Comparison of ENCODE assay signal across 19 cellular contexts in genomic region chr22:28547132-28547842, GRCh38.
DNase-seq lines count a peak whose midpoint lies in the region; ATAC-seq and TF ChIP-seq lines count a peak whose summit lies in the region.
"Had no signal": no experiment of that assay in that cellular context is flagged by ENCODE, and none has a peak within 500 bp of the region (broad histone marks: within the 10 kb centered on the region; RNA-seq: fewer than 3 reads in every experiment).

No MANE protein-coding gene starts in this region.

- no peak overlapping the region for H3K27ac ChIP-seq in left lung
- H3K27ac ChIP-seq: testis had no signal

- POLR2A ChIA-PET in AG04449 (lab: Yijun Ruan, JAX), result no interaction called here
- POLR2A ChIA-PET in GM10248 (lab: Yijun Ruan, JAX), result no interaction called here

- TF ChIP-seq RAD21 in Ishikawa (IDR thresholded peaks at IDR 0.05; ENCODE audit: low read depth), result no peak

- H3K4me3 Mint-ChIP-seq in activated T-cell treated with anti-CD3 and anti-CD28 coated beads, Interleukin-2, amount 50 U/mL, for 4 hours, result no peak overlapping the region
- H3K4me3 Mint-ChIP-seq: activated CD4-positive, alpha-beta T cell treated with anti-CD3 and anti-CD28 coated beads for 36 hours; activated naive CD8-positive, alpha-beta T cell; naive B cell had no signal

- TF ChIP-seq CTCF in AG04449 (IDR thresholded peaks at IDR 0.05; ENCODE audit: insufficient read depth, low read length, missing control alignments) (no peak), left lung (IDR thresholded peaks at IDR 0.05) (no peak), GM10248 (IDR thresholded peaks at IDR 0.05; ENCODE audit: control extremely low read depth, extremely low read depth, low read depth, missing control alignments) (no peak)

- H3K36me3 ChIP-seq in left lung, result no peaks in the 10 kb centered on the region

- CTCF ChIA-PET in AG04449 (lab: Yijun Ruan, JAX), result no interaction called here
- CTCF ChIA-PET in GM10248 (lab: Yijun Ruan, JAX), result no interaction called here

- no peaks in the 10 kb centered on the region for H3K27me3 ChIP-seq in left lung
- H3K27me3 ChIP-seq: testis had no signal

- TF ChIP-seq EP300 in Ishikawa (IDR thresholded peaks at IDR 0.05; ENCODE audit: borderline replicate concordance), result no peak

- intact Hi-C loops in left lung (cut with DNase I), result no loop called here

- H3K4me3 ChIP-seq in AG04449 (ENCODE audit: low read depth, low read length) (no peak overlapping the region), left lung (no peak overlapping the region)
- H3K4me3 ChIP-seq: testis had no signal

- no peaks in the 10 kb centered on the region for H3K27me3 Mint-ChIP-seq in activated T-cell treated with anti-CD3 and anti-CD28 coated beads, Interleukin-2, amount 50 U/mL, for 4 hours (ENCODE audit: low read depth)

- H3K9me3 ChIP-seq in left lung, result peaks cover 0 to 5% of the 10 kb centered on the region in 2 donors
- H3K9me3 ChIP-seq: testis had no signal

- no peaks in the 10 kb centered on the region for H3K36me3 Mint-ChIP-seq in activated T-cell treated with anti-CD3 and anti-CD28 coated beads, Interleukin-2, amount 50 U/mL, for 4 hours (ENCODE audit: insufficient read depth)

- ATAC-seq in left lung, result peak; percentile 79
- no peak for ATAC-seq in activated T-cell treated with anti-CD3 and anti-CD28 coated beads, Interleukin-2, amount 50 U/mL, for 4 hours
- ATAC-seq: activated CD4-positive, alpha-beta T cell treated with anti-CD3 and anti-CD28 coated beads for 36 hours; left ventricle myocardium superior had no signal

- DNase-seq in AG04449 (ENCODE audit: low read depth, low spot score) (peak; percentile 80), dedifferentiated amniotic fluid mesenchymal stem cell (ENCODE audit: extremely low spot score) (peak; percentile 83), left lung (no peak), GM10248 (ENCODE audit: extremely low spot score) (no peak), NCI-H1694 treated with DMSO at 0.1 percent for 48 hours (lab: John Stamatoyannopoulos, UW) (no peak), SW 1271 (lab: John Stamatoyannopoulos, UW) (no peak)
- DNase-seq in activated T-cell treated with anti-CD3 and anti-CD28 coated beads, Interleukin-2, amount 50 U/mL, for 4 hours, result no peak
- DNase-seq: activated CD4-positive, alpha-beta T cell treated with anti-CD3 and anti-CD28 coated beads for 36 hours; activated CD8-positive, alpha-beta memory T cell treated with anti-CD3 and anti-CD28 coated beads, Interleukin-2, amount 50 U/mL, for 48 hours; H7; KBM-7; left ventricle myocardium superior; naive B cell; SIG-M5; stimulated activated CD4-positive, alpha-beta T cell treated with anti-CD3 and anti-CD28 coated beads, Interleukin-1b, Interleukin-23, amount 100 ng/mL, for 48 hours; T1000; testis had no signal

- H3K4me1 Mint-ChIP-seq in activated T-cell treated with anti-CD3 and anti-CD28 coated beads, Interleukin-2, amount 50 U/mL, for 4 hours (ENCODE audit: low read depth), result no peaks in the 10 kb centered on the region
- H3K4me1 Mint-ChIP-seq: activated CD4-positive, alpha-beta T cell treated with anti-CD3 and anti-CD28 coated beads for 36 hours; naive B cell had no signal

- H3K9me3 Mint-ChIP-seq in activated T-cell treated with anti-CD3 and anti-CD28 coated beads, Interleukin-2, amount 50 U/mL, for 4 hours, result peaks cover 4% of the 10 kb centered on the region

- H3K4me1 ChIP-seq in left lung, result no peaks in the 10 kb centered on the region
- H3K4me1 ChIP-seq: testis had no signal

TF ChIP-seq in Ishikawa, 13 proteins besides CTCF, POLR2A, EP300 and RAD21:
- TF ChIP-seq USF1 (IDR thresholded peaks at IDR 0.05) (no peak), EGR1 (IDR thresholded peaks at IDR 0.05) (no peak), REST (IDR thresholded peaks at IDR 0.05; ENCODE audit: low read depth) (no peak), CEBPB (IDR thresholded peaks at IDR 0.05) (peak; percentile 66), TEAD4 (IDR thresholded peaks at IDR 0.05) (0 out of 2 replicates have a peak, but pooled peaks have one; percentile 11)

Comparison
In these comparisons a context has a peak if more than half of its experiments do, and no peak if none do; other contexts are left out.
1. DNase-seq: peak in AG04449 (single experiment) and dedifferentiated amniotic fluid mesenchymal stem cell (single experiment); none in left lung (0 of 2), GM10248 (single experiment), NCI-H1694 treated with DMSO at 0.1 percent for 48 hours (single experiment), SW 1271 (0 of 2) and activated T-cell treated with anti-CD3 and anti-CD28 coated beads, Interleukin-2, amount 50 U/mL, for 4 hours (single experiment).